ENCODE assay signal across 20 cellular contexts in the genomic region with DNA sequence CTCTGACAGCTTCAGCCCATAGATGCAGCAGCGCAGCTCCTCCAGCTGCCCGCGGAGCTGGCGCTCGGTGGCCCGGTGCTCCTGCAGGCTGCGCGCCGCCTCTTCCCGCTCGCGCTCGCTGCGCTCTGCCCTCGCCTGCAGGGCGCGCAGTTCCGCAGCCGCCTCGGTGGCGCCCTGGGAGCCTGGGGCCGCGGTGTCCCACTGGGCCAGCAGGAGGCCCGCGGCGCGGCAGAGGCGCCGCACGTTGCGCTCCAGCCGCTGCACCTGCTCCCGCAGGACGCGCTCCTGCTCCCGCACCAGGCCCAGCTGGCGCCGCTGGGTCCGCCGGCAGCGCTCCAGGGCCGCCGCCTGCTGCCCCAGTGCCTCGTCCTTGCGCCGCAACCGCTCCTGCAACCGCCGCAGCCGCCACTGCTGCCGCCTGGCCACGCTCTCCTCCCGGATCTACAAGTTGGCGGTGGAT. TPM values are rescaled to one million over a fixed set of nuclear protein-coding genes. Genes with fewer than 3 reads are reported as not detected.
DNase-seq lines count a peak whose midpoint lies in the region; ATAC-seq, FAIRE-seq and TF ChIP-seq lines count a peak whose summit lies in the region.
"Had no signal": no experiment of that assay in that cellular context is flagged by ENCODE, and none has a peak within 500 bp of the region (broad histone marks: within the 10 kb centered on the region; RNA-seq: fewer than 3 reads in every experiment).

No MANE protein-coding gene starts in this region.

- H3K36me3 ChIP-seq in RWPE2 (ENCODE audit: low read depth) = no peaks in the 10 kb centered on the region
- no peaks in the 10 kb centered on the region for H3K36me3 ChIP-seq in HAP-1 (replicated peaks)
- H3K36me3 ChIP-seq: lower lobe of right lung, Peyer's patch, stomach had no signal

- peak; percentile 8 for DNase-seq in activated naive CD8-positive, alpha-beta T cell treated with anti-CD3 and anti-CD28 coated beads for 36 hours
- no peak for DNase-seq in activated naive CD8-positive, alpha-beta T cell treated with anti-CD3 and anti-CD28 coated beads, Interleukin-2, amount 50 U/mL, for 24 hours
- DNase-seq in RWPE2 (ENCODE audit: low spot score) (peak; percentile 28), islet precursor cell (peak; percentile 86), urothelium cell line (ENCODE audit: low spot score) (peak; percentile 37), HAP-1 (ENCODE audit: low spot score in 2 of 2) (no peak), C1 segment of cervical spinal cord (lab: John Stamatoyannopoulos, UW) (no peak), SKM-1 treated with dmso at 0.1 percent for 144 hours (lab: John Stamatoyannopoulos, UW; ENCODE audit: unreplicated experiment) (no peak)
- DNase-seq: COR-L47; effector memory CD8-positive, alpha-beta T cell; GDM1; lower lobe of right lung; naive B cell; NCI-H2081 treated with DMSO at 0.1 percent for 48 hours; Peyer's patch; stimulated activated CD4-positive, alpha-beta T cell treated with anti-CD3 and anti-CD28 coated beads, Interleukin-15, amount 100 ng/mL, for 24 hours; stomach had no signal

- H3K27me3 ChIP-seq in RWPE2 (ENCODE audit: insufficient read depth, poor library complexity, severe bottlenecking) (peaks cover 4% of the 10 kb centered on the region), HAP-1 (ENCODE audit: low read depth) (no peaks in the 10 kb centered on the region)
- H3K27me3 ChIP-seq: Peyer's patch had no signal

- no peak for FAIRE-seq in urothelium cell line (lab: Jason Lieb, UNC)
- FAIRE-seq: GM12892, H54 had no signal

- H3K27ac ChIP-seq in RWPE2 (ENCODE audit: poor library complexity, severe bottlenecking) = no peak overlapping the region
- H3K27ac ChIP-seq: lower lobe of right lung, Peyer's patch, stomach had no signal

- in situ Hi-C loops in HAP-1 (cut with MboI; ENCODE audit: low sequenced_read_pairs) = no loop called here

- no peaks in the 10 kb centered on the region for H3K4me1 ChIP-seq in RWPE2 (ENCODE audit: insufficient read depth, poor library complexity, severe bottlenecking)
- H3K4me1 ChIP-seq in HAP-1 = no peaks in the 10 kb centered on the region
- H3K4me1 ChIP-seq: lower lobe of right lung, Peyer's patch had no signal

- H3K4me3 ChIP-seq in RWPE2 (ENCODE audit: severe bottlenecking) (no peak overlapping the region), HAP-1 (no peak overlapping the region)
- H3K4me3 ChIP-seq: lower lobe of right lung, Peyer's patch, stomach had no signal

- peaks cover 3% of the 10 kb centered on the region for H3K4me1 Mint-ChIP-seq in activated naive CD8-positive, alpha-beta T cell treated with anti-CD3 and anti-CD28 coated beads for 36 hours
- H3K4me1 Mint-ChIP-seq in activated naive CD8-positive, alpha-beta T cell treated with anti-CD3 and anti-CD28 coated beads, Interleukin-2, amount 50 U/mL, for 24 hours = no peaks in the 10 kb centered on the region
- H3K4me1 Mint-ChIP-seq: central memory CD8-positive, alpha-beta T cell had no signal

- no peaks in the 10 kb centered on the region for H3K9me3 Mint-ChIP-seq in activated naive CD8-positive, alpha-beta T cell treated with anti-CD3 and anti-CD28 coated beads for 36 hours
- H3K9me3 Mint-ChIP-seq in activated naive CD8-positive, alpha-beta T cell treated with anti-CD3 and anti-CD28 coated beads, Interleukin-2, amount 50 U/mL, for 24 hours = no peaks in the 10 kb centered on the region
- H3K9me3 Mint-ChIP-seq: central memory CD8-positive, alpha-beta T cell; effector memory CD8-positive, alpha-beta T cell had no signal

- no peak for TF ChIP-seq CTCF in RWPE2 (IDR thresholded peaks at IDR 0.05; ENCODE audit: poor library complexity, severe bottlenecking)

- H3K27me3 Mint-ChIP-seq in activated naive CD8-positive, alpha-beta T cell treated with anti-CD3 and anti-CD28 coated beads for 36 hours = peaks cover 32% of the 10 kb centered on the region
- H3K27me3 Mint-ChIP-seq in activated naive CD8-positive, alpha-beta T cell treated with anti-CD3 and anti-CD28 coated beads, Interleukin-2, amount 50 U/mL, for 24 hours = peaks cover 27% of the 10 kb centered on the region
- H3K27me3 Mint-ChIP-seq: central memory CD8-positive, alpha-beta T cell had no signal

- H3K9me3 ChIP-seq in RWPE2 (ENCODE audit: severe bottlenecking) (no peaks in the 10 kb centered on the region), HAP-1 (no peaks in the 10 kb centered on the region)
- H3K9me3 ChIP-seq: lower lobe of right lung, Peyer's patch, stomach had no signal

- no peak overlapping the region for H3K4me3 Mint-ChIP-seq in activated naive CD8-positive, alpha-beta T cell treated with anti-CD3 and anti-CD28 coated beads for 36 hours
- no peak overlapping the region for H3K4me3 Mint-ChIP-seq in activated naive CD8-positive, alpha-beta T cell treated with anti-CD3 and anti-CD28 coated beads, Interleukin-2, amount 50 U/mL, for 24 hours
- H3K4me3 Mint-ChIP-seq: central memory CD8-positive, alpha-beta T cell; effector memory CD8-positive, alpha-beta T cell had no signal

- H3K27ac Mint-ChIP-seq in activated naive CD8-positive, alpha-beta T cell treated with anti-CD3 and anti-CD28 coated beads for 36 hours = no peak overlapping the region
- no peak overlapping the region for H3K27ac Mint-ChIP-seq in activated naive CD8-positive, alpha-beta T cell treated with anti-CD3 and anti-CD28 coated beads, Interleukin-2, amount 50 U/mL, for 24 hours
- H3K27ac Mint-ChIP-seq: effector memory CD8-positive, alpha-beta T cell; naive B cell had no signal

- H3K36me3 Mint-ChIP-seq in activated naive CD8-positive, alpha-beta T cell treated with anti-CD3 and anti-CD28 coated beads for 36 hours = no peaks in the 10 kb centered on the region
- H3K36me3 Mint-ChIP-seq in activated naive CD8-positive, alpha-beta T cell treated with anti-CD3 and anti-CD28 coated beads, Interleukin-2, amount 50 U/mL, for 24 hours (ENCODE audit: low read depth) = no peaks in the 10 kb centered on the region

- ATAC-seq in activated naive CD8-positive, alpha-beta T cell treated with anti-CD3 and anti-CD28 coated beads, Interleukin-2, amount 50 U/mL, for 24 hours = no peak
- ATAC-seq in RWPE2 (ENCODE audit: low read depth) = no peak
- ATAC-seq: effector memory CD8-positive, alpha-beta T cell had no signal

RNA-seq across cellular contexts. Expression of gene C4orf50, which starts 10.1 kb away (rescaled TPM):
- total RNA-seq in activated naive CD8-positive, alpha-beta T cell treated with anti-CD3 and anti-CD28 coated beads for 36 hours = not detected

Comparison
In these comparisons a context has a peak if more than half of its experiments do, and no peak if none do; other contexts are left out.
1. DNase-seq: peak in activated naive CD8-positive, alpha-beta T cell treated with anti-CD3 and anti-CD28 coated beads for 36 hours (single experiment), RWPE2 (single experiment), islet precursor cell (single experiment) and urothelium cell line (single experiment); none in activated naive CD8-positive, alpha-beta T cell treated with anti-CD3 and anti-CD28 coated beads, Interleukin-2, amount 50 U/mL, for 24 hours (single experiment), HAP-1 (0 of 2), C1 segment of cervical spinal cord (0 of 14) and SKM-1 treated with dmso at 0.1 percent for 144 hours (single experiment).